8 cellular contexts compared by ENCODE assay signal in genomic region chr12:3872800-3873636, GRCh38. TPM values are rescaled to one million over a fixed set of nuclear protein-coding genes. Genes with fewer than 3 reads are reported as not detected.
A peak's percentile ranks its signal among the peaks of the same experiment; 100 is the strongest.
DNase-seq lines count a peak whose midpoint lies in the region; ATAC-seq and TF ChIP-seq lines count a peak whose summit lies in the region.

A gene with protein sequence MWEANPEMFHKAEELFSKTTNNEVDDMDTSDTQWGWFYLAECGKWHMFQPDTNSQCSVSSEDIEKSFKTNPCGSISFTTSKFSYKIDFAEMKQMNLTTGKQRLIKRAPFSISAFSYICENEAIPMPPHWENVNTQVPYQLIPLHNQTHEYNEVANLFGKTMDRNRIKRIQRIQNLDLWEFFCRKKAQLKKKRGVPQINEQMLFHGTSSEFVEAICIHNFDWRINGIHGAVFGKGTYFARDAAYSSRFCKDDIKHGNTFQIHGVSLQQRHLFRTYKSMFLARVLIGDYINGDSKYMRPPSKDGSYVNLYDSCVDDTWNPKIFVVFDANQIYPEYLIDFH (minus strand): TSS chr12:3873399. CDS start chr12:3873229, 170 bp downstream.

- TF ChIP-seq CTCF in LNCaP clone FGC (IDR thresholded peaks at IDR 0.05; ENCODE audit: control insufficient read depth, extremely low read depth, insufficient read depth) (no peak), RWPE2 (IDR thresholded peaks at IDR 0.05; ENCODE audit: poor library complexity, severe bottlenecking) (no peak), fibroblast of mammary gland (conservative IDR thresholded peaks at IDR 0.05; ENCODE audit: control insufficient read depth, insufficient read depth, low read depth, low read length) (no peak)

- peak within 1 kb of the TSS; percentile 50 for H3K27ac ChIP-seq in RWPE2 (ENCODE audit: poor library complexity, severe bottlenecking)

- no peaks in the 10 kb centered on the region for H3K27me3 ChIP-seq in RWPE2 (ENCODE audit: insufficient read depth, poor library complexity, severe bottlenecking)

- H3K9me3 ChIP-seq in RWPE2 (ENCODE audit: severe bottlenecking): no peaks in the 10 kb centered on the region

- no peaks in the 10 kb centered on the region for H3K27me3 Mint-ChIP-seq in activated T-helper 2 cell treated with anti-CD3 and anti-CD28 coated beads, Interferon-gamma antibody, Interleukin-2, Interleukin-4, amounts not matched to agents 10 μg/mL and 5 μg/mL and 100 μg/mL, durations not matched to agents 14 hours and 24 hours and 36 hours (ENCODE audit: low read depth)
- H3K27me3 Mint-ChIP-seq in natural killer cell treated with Interleukin-12 subunit alpha and Interleukin-12 subunit beta and Interleukin-15 and Interleukin-18, amount 100 ng/mL, for 72 hours: peaks cover 0 to 7% of the 10 kb centered on the region in 2 donors

- H3K36me3 Mint-ChIP-seq in activated T-helper 2 cell treated with anti-CD3 and anti-CD28 coated beads, Interferon-gamma antibody, Interleukin-2, Interleukin-4, amounts not matched to agents 10 μg/mL and 5 μg/mL and 100 μg/mL, durations not matched to agents 14 hours and 24 hours and 36 hours (ENCODE audit: low read depth): peaks cover 26% of the 10 kb centered on the region
- no peaks in the 10 kb centered on the region for H3K36me3 Mint-ChIP-seq in natural killer cell treated with Interleukin-12 subunit alpha and Interleukin-12 subunit beta and Interleukin-15 and Interleukin-18, amount 100 ng/mL, for 72 hours

- peak within 1 kb of the TSS; percentile 72 for H3K4me3 ChIP-seq in LNCaP clone FGC (ENCODE audit: low read depth, low read length)
- H3K4me3 ChIP-seq in RWPE2 (ENCODE audit: severe bottlenecking): peak within 1 kb of the TSS; percentile 58
- peak within 1 kb of the TSS; percentile 71 for H3K4me3 ChIP-seq in fibroblast of mammary gland (ENCODE audit: control insufficient read depth, low read depth, low read length)

- peak within 1 kb of the TSS; percentile 98 for H3K4me3 Mint-ChIP-seq in activated T-helper 2 cell treated with anti-CD3 and anti-CD28 coated beads, Interferon-gamma antibody, Interleukin-2, Interleukin-4, amounts not matched to agents 10 μg/mL and 5 μg/mL and 100 μg/mL, durations not matched to agents 14 hours and 24 hours and 36 hours (ENCODE audit: low read depth)
- H3K4me3 Mint-ChIP-seq in natural killer cell treated with Interleukin-12 subunit alpha and Interleukin-12 subunit beta and Interleukin-15 and Interleukin-18, amount 100 ng/mL, for 72 hours: peak within 1 kb of the TSS; percentile 96

- ATAC-seq in RWPE2 (ENCODE audit: low read depth): peak; percentile 98
- peak; percentile 99 for ATAC-seq in natural killer cell treated with Interleukin-12 subunit alpha and Interleukin-12 subunit beta and Interleukin-15 and Interleukin-18, amount 100 ng/mL, for 72 hours
- ATAC-seq in stimulated activated naive CD8-positive, alpha-beta T cell treated with anti-CD3 and anti-CD28 coated beads, Interleukin-15, Interleukin-2, amounts not matched to agents 100 U/mL and 50 U/mL, for 24 hours: peak; percentile 96

- DNase-seq in Daoy (ENCODE audit: low read depth) (peak; percentile 99), GOT3 (lab: John Stamatoyannopoulos, UW) (peak; percentile 85), LNCaP clone FGC (ENCODE audit: low read depth) (peak; percentile 79), RWPE2 (ENCODE audit: low spot score) (peak; percentile 99), fibroblast of mammary gland (ENCODE audit: low read depth) (peak; percentile 92)
- DNase-seq in activated T-helper 2 cell treated with anti-CD3 and anti-CD28 coated beads, Interferon-gamma antibody, Interleukin-2, Interleukin-4, amounts not matched to agents 10 μg/mL and 5 μg/mL and 100 μg/mL, durations not matched to agents 14 hours and 24 hours and 36 hours (ENCODE audit: low spot score): peak; percentile 97
- DNase-seq in natural killer cell treated with Interleukin-12 subunit alpha and Interleukin-12 subunit beta and Interleukin-15 and Interleukin-18, amount 100 ng/mL, for 72 hours (ENCODE audit: low spot score): peak; percentile 98
- peak; percentile 98 for DNase-seq in stimulated activated naive CD8-positive, alpha-beta T cell treated with anti-CD3 and anti-CD28 coated beads, Interleukin-15, Interleukin-2, amounts not matched to agents 100 U/mL and 50 U/mL, for 24 hours

- peak within 1 kb of the TSS; percentile 97 for H3K27ac Mint-ChIP-seq in activated T-helper 2 cell treated with anti-CD3 and anti-CD28 coated beads, Interferon-gamma antibody, Interleukin-2, Interleukin-4, amounts not matched to agents 10 μg/mL and 5 μg/mL and 100 μg/mL, durations not matched to agents 14 hours and 24 hours and 36 hours
- peak within 1 kb of the TSS; percentile 94 to 100 for H3K27ac Mint-ChIP-seq in natural killer cell treated with Interleukin-12 subunit alpha and Interleukin-12 subunit beta and Interleukin-15 and Interleukin-18, amount 100 ng/mL, for 72 hours

- peaks cover 17% of the 10 kb centered on the region for H3K9me3 Mint-ChIP-seq in activated T-helper 2 cell treated with anti-CD3 and anti-CD28 coated beads, Interferon-gamma antibody, Interleukin-2, Interleukin-4, amounts not matched to agents 10 μg/mL and 5 μg/mL and 100 μg/mL, durations not matched to agents 14 hours and 24 hours and 36 hours
- H3K9me3 Mint-ChIP-seq in natural killer cell treated with Interleukin-12 subunit alpha and Interleukin-12 subunit beta and Interleukin-15 and Interleukin-18, amount 100 ng/mL, for 72 hours: no peaks in the 10 kb centered on the region

- no peaks in the 10 kb centered on the region for H3K36me3 ChIP-seq in RWPE2 (ENCODE audit: low read depth)

- peaks cover 9% of the 10 kb centered on the region for H3K4me1 ChIP-seq in RWPE2 (ENCODE audit: insufficient read depth, poor library complexity, severe bottlenecking)

- intact Hi-C loops in activated T-helper 2 cell treated with anti-CD3 and anti-CD28 coated beads, Interferon-gamma antibody, Interleukin-2, Interleukin-4, amounts not matched to agents 10 μg/mL and 5 μg/mL and 100 μg/mL, durations not matched to agents 14 hours and 24 hours and 36 hours (cut with micrococcal nuclease): loop anchor here (1.0 to 10.0 kb wide), 7 partner anchors 103 to 952 kb away; partner anchors contain the start of gene CRACR2A

- H3K4me1 Mint-ChIP-seq in activated T-helper 2 cell treated with anti-CD3 and anti-CD28 coated beads, Interferon-gamma antibody, Interleukin-2, Interleukin-4, amounts not matched to agents 10 μg/mL and 5 μg/mL and 100 μg/mL, durations not matched to agents 14 hours and 24 hours and 36 hours (ENCODE audit: low read depth): peaks cover 43% of the 10 kb centered on the region
- peaks cover 41 to 48% of the 10 kb centered on the region in 2 donors for H3K4me1 Mint-ChIP-seq in natural killer cell treated with Interleukin-12 subunit alpha and Interleukin-12 subunit beta and Interleukin-15 and Interleukin-18, amount 100 ng/mL, for 72 hours (ENCODE audit: low read depth in 2 of 2)

RNA-seq across cellular contexts. Expression of the gene that starts here (rescaled TPM):
- 2.0 and 5.4 TPM in 2 replicates for total RNA-seq in Daoy (2014; rRNA removed; shearing (Covaris generic))
- total RNA-seq in activated T-helper 2 cell treated with anti-CD3 and anti-CD28 coated beads, Interferon-gamma antibody, Interleukin-2, Interleukin-4, amounts not matched to agents 10 μg/mL and 5 μg/mL and 100 μg/mL, durations not matched to agents 14 hours and 24 hours and 36 hours: 15.3 and 16.0 TPM in 2 replicates
- 10 to 100 TPM; 17.7 to 19.8 TPM for total RNA-seq in natural killer cell treated with Interleukin-12 subunit alpha and Interleukin-12 subunit beta and Interleukin-15 and Interleukin-18, amount 100 ng/mL, for 72 hours

Comparison
In these comparisons a context has a peak if more than half of its experiments do, and no peak if none do; other contexts are left out.
1. Peak in every context shown above with its lines: DNase-seq, ATAC-seq, H3K4me3 ChIP-seq and H3K27ac ChIP-seq.